In genomic region chr14:89089330-89089729, GRCh38 we compare ENCODE assay signal across 28 cellular contexts.
"Had no signal": no experiment of that assay in that cellular context is flagged by ENCODE, and none has a peak within 500 bp of the region (broad histone marks: within the 10 kb centered on the region; RNA-seq: fewer than 3 reads in every experiment).

No MANE protein-coding gene starts in this region.

- H3K36me3 ChIP-seq: colonic mucosa, esophagus muscularis mucosa, esophagus squamous epithelium, gastrocnemius medialis, gastroesophageal sphincter, heart left ventricle, heart right ventricle had no signal

- H3K27ac ChIP-seq: colonic mucosa, coronary artery, dorsolateral prefrontal cortex, epithelial cell of prostate, esophagus muscularis mucosa, esophagus squamous epithelium, foreskin keratinocyte, gastrocnemius medialis, gastroesophageal sphincter, heart left ventricle, heart right ventricle had no signal

- H3K4me1 ChIP-seq: colonic mucosa, foreskin keratinocyte had no signal

- ATAC-seq: effector memory CD8-positive, alpha-beta T cell; esophagus mucosa; foreskin keratinocyte; gastrocnemius medialis; gastroesophageal sphincter; heart left ventricle had no signal

- H3K9me3 ChIP-seq: colonic mucosa, esophagus squamous epithelium, gastrocnemius medialis had no signal

- H3K4me3 ChIP-seq: colonic mucosa, coronary artery, dorsolateral prefrontal cortex, esophagus muscularis mucosa, esophagus squamous epithelium, gastrocnemius medialis, gastroesophageal sphincter, heart left ventricle, heart right ventricle had no signal

- FAIRE-seq: colon, endometrium, endothelial cell of umbilical vein, frontal cortex had no signal

- DNase-seq: colonic mucosa; cortex of kidney; dermis blood vessel endothelial cell; dorsolateral prefrontal cortex; effector CD4-positive, alpha-beta T cell; effector CD8-positive, alpha-beta T cell; effector memory CD4-positive, alpha-beta T cell; effector memory CD8-positive, alpha-beta T cell; endodermal cell; erythroblast; esophagus squamous epithelium; foreskin fibroblast; foreskin keratinocyte; foreskin melanocyte; gastrocnemius medialis; glutamatergic neuron; head of caudate nucleus; heart left ventricle; heart right ventricle had no signal

- H3K27me3 ChIP-seq: colonic mucosa, dorsolateral prefrontal cortex, esophagus muscularis mucosa, esophagus squamous epithelium, gastrocnemius medialis, gastroesophageal sphincter, heart left ventricle, heart right ventricle had no signal
